ENCODE assay signal across 8 cellular contexts in the genomic region with DNA sequence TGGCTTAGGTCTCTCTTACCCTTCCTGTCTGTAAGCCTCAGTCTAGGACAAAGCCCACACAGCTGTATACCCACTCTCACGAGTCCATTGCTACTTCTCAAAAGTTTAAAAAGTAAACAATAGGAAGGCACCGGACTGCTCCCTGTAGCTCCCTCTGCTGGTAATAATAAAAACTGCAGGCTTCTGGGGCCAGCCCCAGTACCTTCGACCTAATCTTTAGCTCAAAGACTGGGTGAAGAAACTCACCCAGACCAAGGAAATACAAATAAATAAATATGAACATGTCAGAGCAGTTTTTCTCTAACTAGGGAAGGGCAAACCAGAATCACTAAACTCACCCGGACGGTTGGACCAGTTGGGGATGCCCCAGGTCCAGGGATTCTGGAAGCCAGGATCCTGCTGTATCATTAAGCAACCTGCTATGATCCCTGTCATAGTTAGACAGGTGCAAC. TPM values are rescaled to one million over a fixed set of nuclear protein-coding genes. Genes with fewer than 3 reads are reported as not detected.
DNase-seq lines count a peak whose midpoint lies in the region; ATAC-seq and TF ChIP-seq lines count a peak whose summit lies in the region.

No MANE protein-coding gene starts in this region.

- TF ChIP-seq CTCF in 22Rv1 (IDR thresholded peaks at IDR 0.05) (peak; percentile 97), GM12872 (IDR thresholded peaks at IDR 0.05; ENCODE audit: insufficient read depth, low read depth, low read length) (peak; percentile 74)

- H3K36me3 ChIP-seq in effector memory CD4-positive, alpha-beta T cell (ENCODE audit: control insufficient read depth, insufficient read depth, low read length) = peaks cover 6% of the 10 kb centered on the region

- H3K4me3 ChIP-seq in effector memory CD4-positive, alpha-beta T cell (ENCODE audit: insufficient read depth, low read depth, low read length, poor library complexity, severe bottlenecking) = no peak overlapping the region

- ATAC-seq in GM19467 (IDR thresholded peaks at IDR 0.05; ENCODE audit: unreplicated experiment) = no peak

- H3K9me3 ChIP-seq in effector memory CD4-positive, alpha-beta T cell (ENCODE audit: control insufficient read depth, low read length) = no peaks in the 10 kb centered on the region

- peak overlapping the region; percentile 29 for H3K27ac ChIP-seq in 22Rv1
- H3K27ac ChIP-seq in effector memory CD4-positive, alpha-beta T cell (ENCODE audit: insufficient read depth, low read length, poor library complexity, severe bottlenecking) = peak overlapping the region; percentile 19

- H3K27me3 ChIP-seq in effector memory CD4-positive, alpha-beta T cell (replicated peaks; ENCODE audit: control insufficient read depth, insufficient read depth, low read length, poor library complexity, severe bottlenecking) = no peaks in the 10 kb centered on the region

- H3K4me1 ChIP-seq in effector memory CD4-positive, alpha-beta T cell (ENCODE audit: control insufficient read depth, insufficient read depth, low read length, poor library complexity, severe bottlenecking) = peaks cover 20% of the 10 kb centered on the region

- DNase-seq in NCI-H345 (lab: John Stamatoyannopoulos, UW) (peak; percentile 44), mucosa of gallbladder (ENCODE audit: low spot score) (peak; percentile 75)
- DNase-seq in activated CD4-positive, alpha-beta T cell treated with anti-CD3 and anti-CD28 coated beads, Interleukin-2, amount 50 U/mL, for 1 hour = peak; percentile 56
- DNase-seq in effector memory CD4-positive, alpha-beta T cell = peak; percentile 22 to 46 (median 37)
- peak; percentile 32 for DNase-seq in stimulated activated naive CD4-positive, alpha-beta T cell treated with Interleukin-2 at 50 U/mL for 16 hours (lab: John Stamatoyannopoulos, UW)

RNA-seq across cellular contexts. Expression of gene FAM219B, which starts 5.0 kb away (rescaled TPM):
- total RNA-seq in mucosa of gallbladder = 80.4 TPM

RNA-seq across cellular contexts. Expression of gene MPI, which starts 11.8 kb away (rescaled TPM):
- 46.0 TPM for total RNA-seq in mucosa of gallbladder

RNA-seq across cellular contexts. Expression of gene SCAMP2, which starts 28.5 kb away (rescaled TPM):
- 110 TPM for total RNA-seq in mucosa of gallbladder

RNA-seq across cellular contexts. Expression of gene COX5A, which starts 36.2 kb away (rescaled TPM):
- 165 TPM for total RNA-seq in mucosa of gallbladder

RNA-seq across cellular contexts. Expression of gene RPP25, which starts 54.9 kb away (rescaled TPM):
- 24.1 TPM for total RNA-seq in mucosa of gallbladder
